ENCODE assay signal across 8 cellular contexts in genomic region chr12:121537814-121538698, GRCh38. TPM values are rescaled to one million over a fixed set of nuclear protein-coding genes. Genes with fewer than 3 reads are reported as not detected.
DNase-seq lines count a peak whose midpoint lies in the region; FAIRE-seq and TF ChIP-seq lines count a peak whose summit lies in the region.

No MANE protein-coding gene starts in this region.

- peak; percentile 51 for DNase-seq in GM12865 (ENCODE audit: low read depth)
- DNase-seq in H54 (ENCODE audit: insufficient read length, low spot score) = peak; percentile 36
- DNase-seq in NAMALWA (ENCODE audit: low spot score) = peak; percentile 43
- no peak for DNase-seq in right atrium auricular region (ENCODE audit: low spot score)
- DNase-seq in NCI-H2029 (lab: John Stamatoyannopoulos, UW) = no peak
- no peak for DNase-seq in GF-D8 (lab: John Stamatoyannopoulos, UW)

- H3K4me3 ChIP-seq in GM12865 (ENCODE audit: low read depth, low read length) (peak overlapping the region; percentile 71), right atrium auricular region (peak overlapping the region; percentile 60 to 67), skeletal muscle satellite cell (ENCODE audit: low read length) (peak overlapping the region; percentile 75)

- H3K4me1 Mint-ChIP-seq in activated naive CD4-positive, alpha-beta T cell treated with anti-CD3 and anti-CD28 coated beads, Interleukin-2, amount 50 U/mL, for 24 hours = peaks cover 43% of the 10 kb centered on the region

- H3K4me2 ChIP-seq in skeletal muscle satellite cell (ENCODE audit: low read length) = peak overlapping the region; percentile 98

- peak overlapping the region; percentile 88 to 91 for H3K27ac ChIP-seq in right atrium auricular region

- no peaks in the 10 kb centered on the region for H3K36me3 Mint-ChIP-seq in activated naive CD4-positive, alpha-beta T cell treated with anti-CD3 and anti-CD28 coated beads, Interleukin-2, amount 50 U/mL, for 24 hours

- peak overlapping the region; percentile 45 for H3K9ac ChIP-seq in skeletal muscle satellite cell (ENCODE audit: low read depth, low read length)

- H3K27ac Mint-ChIP-seq in activated naive CD4-positive, alpha-beta T cell treated with anti-CD3 and anti-CD28 coated beads, Interleukin-2, amount 50 U/mL, for 24 hours = peak overlapping the region; percentile 87

- TF ChIP-seq CTCF in GM12865 (IDR thresholded peaks at IDR 0.05; ENCODE audit: insufficient read depth, low read depth, low read length, missing control alignments) = no peak
- no peak for TF ChIP-seq CTCF in right atrium auricular region (IDR thresholded peaks at IDR 0.05)

- no peaks in the 10 kb centered on the region for H3K9me3 Mint-ChIP-seq in activated naive CD4-positive, alpha-beta T cell treated with anti-CD3 and anti-CD28 coated beads, Interleukin-2, amount 50 U/mL, for 24 hours

- H3K4me3 Mint-ChIP-seq in activated naive CD4-positive, alpha-beta T cell treated with anti-CD3 and anti-CD28 coated beads, Interleukin-2, amount 50 U/mL, for 24 hours = peak overlapping the region; percentile 85

- no peak for TF ChIP-seq POLR2A in H54 (IDR thresholded peaks at IDR 0.05; ENCODE audit: low read depth, low read length)

- H3K36me3 ChIP-seq in right atrium auricular region = no peaks in the 10 kb centered on the region
- no peaks in the 10 kb centered on the region for H3K36me3 ChIP-seq in skeletal muscle satellite cell (ENCODE audit: insufficient read depth, low read length)

- no peaks in the 10 kb centered on the region for H3K27me3 ChIP-seq in right atrium auricular region
- H3K27me3 ChIP-seq in skeletal muscle satellite cell (ENCODE audit: control insufficient read depth, insufficient read depth, low read length) = no peaks in the 10 kb centered on the region

- no peak for FAIRE-seq in H54 (lab: Jason Lieb, UNC)

- H3K9me3 ChIP-seq in right atrium auricular region (no peaks in the 10 kb centered on the region), skeletal muscle satellite cell (replicated peaks; ENCODE audit: low read length) (no peaks in the 10 kb centered on the region)

- peaks cover 0 to 36% of the 10 kb centered on the region in 2 donors for H3K4me1 ChIP-seq in right atrium auricular region
- peaks cover 26% of the 10 kb centered on the region for H3K4me1 ChIP-seq in skeletal muscle satellite cell (ENCODE audit: control insufficient read depth, insufficient read depth, low read length)

- no peaks in the 10 kb centered on the region for H3K27me3 Mint-ChIP-seq in activated naive CD4-positive, alpha-beta T cell treated with anti-CD3 and anti-CD28 coated beads, Interleukin-2, amount 50 U/mL, for 24 hours

RNA-seq across cellular contexts. Expression of gene KDM2B, which starts 42.8 kb away (rescaled TPM):
- 10 to 100 TPM in 1 of 2 donors, 1 to 10 TPM in 1; 9.5 to 10.8 TPM for total RNA-seq in right atrium auricular region
- 23.3 and 37.1 TPM in 2 replicates for total RNA-seq in skeletal muscle satellite cell (2012; rRNA removed)

Comparison
In these comparisons a context has a peak if more than half of its experiments do, and no peak if none do; other contexts are left out.
1. DNase-seq: peak in GM12865 (single experiment), H54 (single experiment) and NAMALWA (single experiment); none in right atrium auricular region (single experiment), NCI-H2029 (single experiment) and GF-D8 (single experiment).
2. Peak in every context shown above with its lines, with median percentiles within 50 percentile points of each other: H3K4me3 ChIP-seq.